8 cellular contexts compared by ENCODE assay signal in genomic region chr22:24429411-24430365, GRCh38. TPM values are rescaled to one million over a fixed set of nuclear protein-coding genes. Genes with fewer than 3 reads are reported as not detected.
A peak's percentile ranks its signal among the peaks of the same experiment; 100 is the strongest.
DNase-seq lines count a peak whose midpoint lies in the region; ATAC-seq and TF ChIP-seq lines count a peak whose summit lies in the region.

No MANE protein-coding gene starts in this region.

- H3K9ac ChIP-seq in neuronal stem cell (ENCODE audit: low read depth, low read length, poor library complexity): peak overlapping the region; percentile 12

- no peak overlapping the region for H2BK120ac ChIP-seq in neuronal stem cell (ENCODE audit: low read depth, low read length)

- H3K9me3 ChIP-seq in neuronal stem cell (replicated peaks in 1 of 2; ENCODE audit: control insufficient read depth in 2 of 2, insufficient read depth in 1 of 2, low read depth in 1 of 2, low read length in 2 of 2): no peaks in the 10 kb centered on the region

- WGBS in neuronal stem cell (ENCODE audit: extremely low coverage in 2 of 2, insufficient read length in 2 of 2, insufficient replicate concordance in 1 of 2), 2 donors: no CpG with 5 or more reads among the region's 22 CpGs

- peak overlapping the region; percentile 80 for H2BK5ac ChIP-seq in neuronal stem cell (ENCODE audit: low read length)

- no peak overlapping the region for H3K4me3 ChIP-seq in neuronal stem cell (ENCODE audit: low read length in 2 of 2)

- ATAC-seq in SK-N-SH treated with all-trans-retinoic acid at 6 μM for 48 hours (peak; percentile 37), GM21723 (IDR thresholded peaks at IDR 0.05; ENCODE audit: unreplicated experiment) (no peak), GM21619 (IDR thresholded peaks at IDR 0.05; ENCODE audit: unreplicated experiment) (no peak), GM18502 (IDR thresholded peaks at IDR 0.05; ENCODE audit: poor library complexity, unreplicated experiment) (no peak)

- peak overlapping the region; percentile 50 for H2BK15ac ChIP-seq in neuronal stem cell (ENCODE audit: low read length)

- H4K91ac ChIP-seq in neuronal stem cell (ENCODE audit: low read depth, low read length, poor library complexity): no peak overlapping the region

- H3K79me1 ChIP-seq in neuronal stem cell (ENCODE audit: low read depth, low read length): peaks cover 5% of the 10 kb centered on the region

- H3K27ac ChIP-seq in neuronal stem cell (replicated peaks; ENCODE audit: low read length): no peak overlapping the region

- no peak overlapping the region for H3K4ac ChIP-seq in neuronal stem cell (ENCODE audit: low read length)

- H3K4me1 ChIP-seq in neuronal stem cell (ENCODE audit: control insufficient read depth in 2 of 2, insufficient read depth in 1 of 2, low read depth in 1 of 2, low read length in 2 of 2): peaks cover 6 to 21% of the 10 kb centered on the region in 2 donors

- no peak overlapping the region for H4K8ac ChIP-seq in neuronal stem cell (ENCODE audit: low read depth, low read length)

- H2AK5ac ChIP-seq in neuronal stem cell (ENCODE audit: low read depth, low read length): peak overlapping the region; percentile 25

- H3K27me3 ChIP-seq in neuronal stem cell (ENCODE audit: control insufficient read depth in 3 of 3, insufficient read depth in 3 of 3, low read depth in 1 of 3, low read length in 3 of 3): peaks cover 3 to 20% (median 15%) of the 10 kb centered on the region in 3 experiments

- peak overlapping the region; percentile 56 for H2AFZ ChIP-seq in neuronal stem cell (ENCODE audit: low read length)

- no peak overlapping the region for H2BK12ac ChIP-seq in neuronal stem cell (ENCODE audit: low read length)

- peak overlapping the region; percentile 58 for H3K14ac ChIP-seq in neuronal stem cell (ENCODE audit: low read length)

- peak overlapping the region; percentile 93 for H3K18ac ChIP-seq in neuronal stem cell (ENCODE audit: low read length)

- peak overlapping the region; percentile 74 for H3K23ac ChIP-seq in neuronal stem cell (ENCODE audit: low read depth, low read length, poor library complexity)

- TF ChIP-seq CTCF in GM20000 (IDR thresholded peaks at IDR 0.05; ENCODE audit: extremely low read depth, missing control alignments): no peak

- peak; percentile 81 for DNase-seq in GM20000 (ENCODE audit: low spot score)
- DNase-seq in astrocyte of the hippocampus (ENCODE audit: low read depth, low spot score): peak; percentile 88
- DNase-seq in neuronal stem cell (ENCODE audit: low spot score): no peak
- no peak for DNase-seq in hippocampal formation (lab: John Stamatoyannopoulos, UW)

- no peak overlapping the region for H3K4me2 ChIP-seq in neuronal stem cell (ENCODE audit: insufficient read depth, low read length, poor library complexity, severe bottlenecking)

- no peaks in the 10 kb centered on the region for H3K36me3 ChIP-seq in neuronal stem cell (replicated peaks in 1 of 2; ENCODE audit: control insufficient read depth in 2 of 2, insufficient read depth in 2 of 2, low read length in 2 of 2)

TF ChIP-seq in SK-N-SH treated with all-trans-retinoic acid at 6 μM for 48 hours, 23 proteins besides CTCF, POLR2A, EP300 and RAD21:
- no peak for TF ChIP-seq ISL1 (CRISPR knock-in tag; IDR thresholded peaks at IDR 0.05)
- TF ChIP-seq ESRRG (CRISPR knock-in tag; IDR thresholded peaks at IDR 0.05): no peak
- no peak for TF ChIP-seq ZFP30 (CRISPR knock-in tag; IDR thresholded peaks at IDR 0.05)
- TF ChIP-seq POU6F1 (CRISPR knock-in tag; IDR thresholded peaks at IDR 0.05; ENCODE audit: borderline replicate concordance, low read depth): no peak

RNA-seq across cellular contexts. Expression of gene ADORA2A, which starts 2.3 kb away (rescaled TPM):
- 2.9 TPM for polyA plus RNA-seq in neuronal stem cell (2013, experiment 1 of 2)
- polyA plus RNA-seq in neuronal stem cell (2013, experiment 2 of 2): 3.1 TPM

Comparison
In these comparisons a context has a peak if more than half of its experiments do, and no peak if none do; other contexts are left out.
1. DNase-seq: peak in GM20000 (single experiment) and astrocyte of the hippocampus (single experiment); none in neuronal stem cell (single experiment) and hippocampal formation (0 of 2).